In genomic region chr17:51507444-51507843, GRCh38 we compare ENCODE assay signal across 21 cellular contexts.
"Had no signal": no experiment of that assay in that cellular context is flagged by ENCODE, and none has a peak within 500 bp of the region (broad histone marks: within the 10 kb centered on the region; RNA-seq: fewer than 3 reads in every experiment).

No MANE protein-coding gene starts in this region.

- H3K4me1 ChIP-seq: prostate gland, transverse colon, vagina had no signal

- DNase-seq: activated B cell treated with CpG ODN at 0.5 μM for 24 hours; activated CD4-positive, alpha-beta T cell treated with anti-CD3 and anti-CD28 coated beads, Interleukin-2, amount 10 ng/mL, durations not matched to agents 7 days and 5 days; activated CD8-positive, alpha-beta memory T cell treated with anti-CD3 and anti-CD28 coated beads, Interleukin-2, amount 50 U/mL, for 48 hours; activated gamma-delta T cell; activated T-cell treated with anti-CD3 and anti-CD28 coated beads, Interleukin-2, amount 50 U/mL, for 72 hours; body of pancreas; effector CD4-positive, alpha-beta T cell; esophagus squamous epithelium; mesenchymal stem cell; naive thymus-derived CD8-positive, alpha-beta T cell; occipital lobe; right cardiac atrium; small intestine; stimulated activated CD4-positive, alpha-beta T cell treated with anti-CD3 and anti-CD28 coated beads, Interleukin-4, amount 100 ng/mL, for 24 hours; stimulated activated naive CD4-positive, alpha-beta T cell; transverse colon had no signal

- H3K9me3 ChIP-seq: body of pancreas, esophagus squamous epithelium, prostate gland, transverse colon, vagina had no signal

- H3K27me3 ChIP-seq: body of pancreas, transverse colon, vagina had no signal

- H3K4me3 ChIP-seq: body of pancreas, coronary artery, esophagus squamous epithelium, prostate gland, transverse colon, vagina had no signal

- ATAC-seq: activated T-cell treated with anti-CD3 and anti-CD28 coated beads, Interleukin-2, amount 50 U/mL, for 72 hours; body of pancreas; naive thymus-derived CD8-positive, alpha-beta T cell; right cardiac atrium had no signal

- FAIRE-seq: endothelial cell of umbilical vein, small intestine, TTC549 had no signal

- H3K27ac ChIP-seq: body of pancreas, coronary artery, esophagus squamous epithelium, prostate gland, transverse colon, vagina had no signal

- H3K36me3 ChIP-seq: esophagus squamous epithelium, prostate gland, transverse colon, vagina had no signal
